ENCODE assay signal across 8 cellular contexts in genomic region chr19:14529254-14530004, GRCh38.
DNase-seq lines count a peak whose midpoint lies in the region; ATAC-seq and TF ChIP-seq lines count a peak whose summit lies in the region.

TSS of gene TECR (plus strand) at chr19:14529594. CDS start at chr19:14529697, 103 bp downstream.

- peak within 1 kb of the TSS; percentile 97 for H3K4me3 Mint-ChIP-seq in central memory CD8-positive, alpha-beta T cell

- ATAC-seq in GM19025 (IDR thresholded peaks at IDR 0.05; ENCODE audit: low read depth, unreplicated experiment) (peak; percentile 97), HG03342 (IDR thresholded peaks at IDR 0.05; ENCODE audit: unreplicated experiment) (peak; percentile 91)
- peak; percentile 95 for ATAC-seq in central memory CD8-positive, alpha-beta T cell (replicated peaks; ENCODE audit: extremely low read depth, poor library complexity, severe bottlenecking)

- H3K4me1 Mint-ChIP-seq in central memory CD8-positive, alpha-beta T cell, result peaks cover 13% of the 10 kb centered on the region

- peak; percentile 99 for DNase-seq in AG09309 (ENCODE audit: low read depth)
- DNase-seq in NCI-H446 (lab: John Stamatoyannopoulos, UW), result peak; percentile 100
- peak; percentile 100 for DNase-seq in activated CD4-positive, CD25-positive, alpha-beta regulatory T cell treated with anti-CD3 and anti-CD28 coated beads, Interleukin-2, amount 50 U/mL, for 16 hours (ENCODE audit: low read depth, low spot score)
- DNase-seq in central memory CD8-positive, alpha-beta T cell (ENCODE audit: low spot score in 2 of 2), result peak; percentile 99 to 100
- DNase-seq in inferior parietal cortex (ENCODE audit: extremely low spot score), result peak; percentile 100
- peak; percentile 100 for DNase-seq in stimulated activated CD4-positive, alpha-beta T cell treated with anti-CD3 and anti-CD28 coated beads, Interleukin-12 subunit alpha, Interleukin-12 subunit beta, amount 100 ng/mL, for 24 hours (ENCODE audit: low read depth in 2 of 2)

- no peaks in the 10 kb centered on the region for H3K27me3 Mint-ChIP-seq in central memory CD8-positive, alpha-beta T cell

- H3K9me3 Mint-ChIP-seq in central memory CD8-positive, alpha-beta T cell, result no peaks in the 10 kb centered on the region

- H3K36me3 Mint-ChIP-seq in central memory CD8-positive, alpha-beta T cell (ENCODE audit: insufficient read depth), result peaks cover 21% of the 10 kb centered on the region

- no peak for TF ChIP-seq CTCF in AG09309 (IDR thresholded peaks at IDR 0.05; ENCODE audit: control insufficient read depth, insufficient read depth, low read depth, low read length, missing control alignments)

- peak within 1 kb of the TSS; percentile 99 for H3K27ac Mint-ChIP-seq in central memory CD8-positive, alpha-beta T cell (ENCODE audit: low read depth)

- H3K4me3 ChIP-seq in AG09309 (ENCODE audit: control insufficient read depth, low read depth, low read length), result peak within 1 kb of the TSS; percentile 86

Comparison
In these comparisons a context has a peak if more than half of its experiments do, and no peak if none do; other contexts are left out.
1. Peak in every context shown above with its lines: DNase-seq, ATAC-seq and H3K4me3 ChIP-seq.